ENCODE assay signal across 15 cellular contexts in genomic region chr13:31334547-31334946, GRCh38.
DNase-seq lines count a peak whose midpoint lies in the region; ATAC-seq and TF ChIP-seq lines count a peak whose summit lies in the region.
"Had no signal": no experiment of that assay in that cellular context is flagged by ENCODE, and none has a peak within 500 bp of the region (broad histone marks: within the 10 kb centered on the region; RNA-seq: fewer than 3 reads in every experiment).

No MANE protein-coding gene starts in this region.

- intact Hi-C loops in PC-9 (cut with micrococcal nuclease; ENCODE audit: unreplicated experiment), result no loop called here
- intact Hi-C loops in CD8-positive, alpha-beta T cell (cut with DNase I, micrococcal nuclease), result no loop called here

- H3K79me2 ChIP-seq in PC-9 (ENCODE audit: low read depth), result no peaks in the 10 kb centered on the region

- H3K4me3 Mint-ChIP-seq in neural crest cell, result no peak overlapping the region
- no peak overlapping the region for H3K4me3 Mint-ChIP-seq in CD8-positive, alpha-beta T cell
- no peak overlapping the region for H3K4me3 Mint-ChIP-seq in natural killer cell treated with Interleukin-12 subunit alpha and Interleukin-12 subunit beta and Interleukin-15 and Interleukin-18, amount 100 ng/mL, for 72 hours
- H3K4me3 Mint-ChIP-seq: CD14-positive monocyte; CD8-positive, alpha-beta memory T cell; H9 had no signal

- H3K27ac Mint-ChIP-seq in neural crest cell (ENCODE audit: unreplicated experiment), result peak overlapping the region; percentile 31
- no peak overlapping the region for H3K27ac Mint-ChIP-seq in CD8-positive, alpha-beta T cell
- no peak overlapping the region for H3K27ac Mint-ChIP-seq in natural killer cell treated with Interleukin-12 subunit alpha and Interleukin-12 subunit beta and Interleukin-15 and Interleukin-18, amount 100 ng/mL, for 72 hours
- H3K27ac Mint-ChIP-seq: CD14-positive monocyte; CD8-positive, alpha-beta memory T cell; H9 had no signal

- no peaks in the 10 kb centered on the region for H3K9me3 ChIP-seq in PC-9 (ENCODE audit: insufficient read depth, low read depth)
- peaks cover 5% of the 10 kb centered on the region for H3K9me3 ChIP-seq in CD8-positive, alpha-beta T cell (ENCODE audit: low read length)

- peaks cover 20% of the 10 kb centered on the region for H3K4me1 ChIP-seq in PC-9 (replicated peaks; ENCODE audit: insufficient read depth)
- no peaks in the 10 kb centered on the region for H3K4me1 ChIP-seq in CD8-positive, alpha-beta T cell (ENCODE audit: insufficient read depth, low read length)
- H3K4me1 ChIP-seq: Caco-2 had no signal

- H3K4me3 ChIP-seq in NB4 (ENCODE audit: low read depth, low read length) (no peak overlapping the region), PC-9 (no peak overlapping the region)
- H3K4me3 ChIP-seq in CD8-positive, alpha-beta T cell (ENCODE audit: low read depth, low read length), result no peak overlapping the region

- no peaks in the 10 kb centered on the region for H3K27me3 Mint-ChIP-seq in neural crest cell (ENCODE audit: low read depth)
- peaks cover 7% of the 10 kb centered on the region for H3K27me3 Mint-ChIP-seq in CD8-positive, alpha-beta T cell (ENCODE audit: low read depth)
- peaks cover 3 to 14% of the 10 kb centered on the region in 2 donors for H3K27me3 Mint-ChIP-seq in natural killer cell treated with Interleukin-12 subunit alpha and Interleukin-12 subunit beta and Interleukin-15 and Interleukin-18, amount 100 ng/mL, for 72 hours

- H3K4me1 Mint-ChIP-seq in neural crest cell, result peaks cover 5% of the 10 kb centered on the region
- no peaks in the 10 kb centered on the region for H3K4me1 Mint-ChIP-seq in CD8-positive, alpha-beta T cell (ENCODE audit: low read depth)
- H3K4me1 Mint-ChIP-seq in natural killer cell treated with Interleukin-12 subunit alpha and Interleukin-12 subunit beta and Interleukin-15 and Interleukin-18, amount 100 ng/mL, for 72 hours (ENCODE audit: low read depth in 2 of 2), result no peaks in the 10 kb centered on the region
- H3K4me1 Mint-ChIP-seq: CD14-positive monocyte; CD8-positive, alpha-beta memory T cell had no signal

- DNase-seq in SIG-M5 treated with dmso at 0.1 percent for 504 hours (lab: John Stamatoyannopoulos, UW; ENCODE audit: unreplicated experiment) (peak; percentile 15), SIG-M5 (lab: John Stamatoyannopoulos, UW) (no peak), NB4 (ENCODE audit: low read depth) (peak; percentile 27), PC-9 (no peak), neural crest cell (ENCODE audit: low read depth, low spot score) (no peak), cerebellum (ENCODE audit: low spot score) (no peak)
- DNase-seq in CD8-positive, alpha-beta T cell, result no peak
- no peak for DNase-seq in natural killer cell treated with Interleukin-12 subunit alpha and Interleukin-12 subunit beta and Interleukin-15 and Interleukin-18, amount 100 ng/mL, for 72 hours (ENCODE audit: low spot score)
- DNase-seq: Caco-2; CD8-positive, alpha-beta memory T cell; GF-D8; GOT3; H9 had no signal

- peak overlapping the region; percentile 27 for H3K4me2 ChIP-seq in PC-9

- no peak overlapping the region for H2AFZ ChIP-seq in PC-9

- H3K9me2 ChIP-seq in PC-9 (ENCODE audit: insufficient read depth), result no peaks in the 10 kb centered on the region

- H3K27me3 ChIP-seq in PC-9 (ENCODE audit: insufficient read depth, low read depth), result no peaks in the 10 kb centered on the region
- H3K27me3 ChIP-seq in CD8-positive, alpha-beta T cell (ENCODE audit: insufficient read depth, low read length), result no peaks in the 10 kb centered on the region

- peaks cover 29% of the 10 kb centered on the region for H3K36me3 Mint-ChIP-seq in neural crest cell (ENCODE audit: low read depth)
- peaks cover 16% of the 10 kb centered on the region for H3K36me3 Mint-ChIP-seq in CD8-positive, alpha-beta T cell
- peaks cover 6% of the 10 kb centered on the region for H3K36me3 Mint-ChIP-seq in natural killer cell treated with Interleukin-12 subunit alpha and Interleukin-12 subunit beta and Interleukin-15 and Interleukin-18, amount 100 ng/mL, for 72 hours

- H4K20me1 ChIP-seq in PC-9 (ENCODE audit: insufficient read depth), result no peaks in the 10 kb centered on the region

- peak overlapping the region; percentile 41; the same call in 1 of the 2 replicates for H3K27ac ChIP-seq in PC-9
- H3K27ac ChIP-seq in CD8-positive, alpha-beta T cell (ENCODE audit: low read depth, low read length), result no peak overlapping the region
- H3K27ac ChIP-seq: 22Rv1 had no signal

- peaks cover 22% of the 10 kb centered on the region for H3K9me3 Mint-ChIP-seq in neural crest cell
- peaks cover 15% of the 10 kb centered on the region for H3K9me3 Mint-ChIP-seq in CD8-positive, alpha-beta T cell
- H3K9me3 Mint-ChIP-seq in natural killer cell treated with Interleukin-12 subunit alpha and Interleukin-12 subunit beta and Interleukin-15 and Interleukin-18, amount 100 ng/mL, for 72 hours, result peaks cover 12% of the 10 kb centered on the region

- BruUV-seq in PC-9 (replicated peaks; lab: Mats Ljungman, UMichigan), result no TSS peak

- ATAC-seq in CD8-positive, alpha-beta T cell, result no peak
- ATAC-seq in natural killer cell treated with Interleukin-12 subunit alpha and Interleukin-12 subunit beta and Interleukin-15 and Interleukin-18, amount 100 ng/mL, for 72 hours, result no peak

- CTCF ChIA-PET in PC-9 (lab: Charles Lee), result no interaction called here
- CTCF ChIA-PET in CD8-positive, alpha-beta T cell (lab: Charles Lee), result no interaction called here

- H3K36me3 ChIP-seq in PC-9 (ENCODE audit: low read depth), result no peaks in the 10 kb centered on the region
- H3K36me3 ChIP-seq in CD8-positive, alpha-beta T cell (ENCODE audit: insufficient read depth, low read length), result no peaks in the 10 kb centered on the region

- POLR2A ChIA-PET in PC-9 (lab: Charles Lee; ENCODE audit: unreplicated experiment), result no interaction called here
- POLR2A ChIA-PET in CD8-positive, alpha-beta T cell (lab: Charles Lee), result no interaction called here

- no peak for TF ChIP-seq CTCF in NB4 (IDR thresholded peaks at IDR 0.05; ENCODE audit: low read depth, low read length)
- TF ChIP-seq CTCF in PC-9 (conservative IDR thresholded peaks at IDR 0.05), result no peak
- no peak for TF ChIP-seq CTCF in neural crest cell (conservative IDR thresholded peaks at IDR 0.05)
- TF ChIP-seq CTCF in CD8-positive, alpha-beta T cell (IDR thresholded peaks at IDR 0.05), result no peak

- peaks cover 5% of the 10 kb centered on the region; the same call in 1 of the 2 replicates for H3F3A ChIP-seq in PC-9 (ENCODE audit: insufficient read depth, low read depth)

- no peak for TF ChIP-seq POLR2A in NB4 (IDR thresholded peaks at IDR 0.05; ENCODE audit: extremely low read depth, insufficient read length)

Comparison
In these comparisons a context has a peak if more than half of its experiments do, and no peak if none do; other contexts are left out.
1. DNase-seq: peak in SIG-M5 treated with dmso at 0.1 percent for 504 hours (single experiment) and NB4 (single experiment); none in SIG-M5 (single experiment), PC-9 (0 of 2), neural crest cell (single experiment), cerebellum (single experiment), CD8-positive, alpha-beta T cell (0 of 7) and natural killer cell treated with Interleukin-12 subunit alpha and Interleukin-12 subunit beta and Interleukin-15 and Interleukin-18, amount 100 ng/mL, for 72 hours (single experiment).